Comparison of ENCODE assay signal across 14 cellular contexts in the genomic region with DNA sequence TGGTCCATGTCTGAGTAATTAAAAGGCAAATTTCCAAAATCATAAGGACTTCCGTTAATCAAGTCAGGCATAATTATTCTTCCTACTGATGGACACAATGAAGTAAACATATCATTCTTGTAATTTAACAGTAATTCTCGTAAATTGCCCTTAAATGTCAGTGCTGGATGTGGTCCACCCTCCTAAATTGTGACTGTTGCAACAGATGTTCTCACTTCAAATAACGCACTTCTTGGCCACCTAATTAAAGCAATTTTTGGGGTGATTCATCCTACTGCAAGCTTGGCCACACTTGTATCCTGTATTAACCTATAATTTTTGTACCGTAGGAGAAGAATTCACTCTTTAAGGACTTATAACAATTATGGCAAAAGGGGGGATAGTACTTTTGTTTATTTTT. TPM values are rescaled to one million over a fixed set of nuclear protein-coding genes. Genes with fewer than 3 reads are reported as not detected.
DNase-seq lines count a peak whose midpoint lies in the region; TF ChIP-seq lines count a peak whose summit lies in the region.
"Had no signal": no experiment of that assay in that cellular context is flagged by ENCODE, and none has a peak within 500 bp of the region (broad histone marks: within the 10 kb centered on the region; RNA-seq: fewer than 3 reads in every experiment).

No MANE protein-coding gene starts in this region.

- H3K27ac ChIP-seq in esophagus squamous epithelium = peak overlapping the region; percentile 55 to 93 (median 85)
- peak overlapping the region; percentile 36 to 93 for H3K27ac ChIP-seq in ovary
- H3K27ac ChIP-seq in SJCRH30 = no peak overlapping the region
- H3K27ac ChIP-seq: C4-2B had no signal

- TF ChIP-seq POLR2A in esophagus squamous epithelium (IDR thresholded peaks at IDR 0.05) (no peak), ovary (IDR thresholded peaks at IDR 0.05) (peak; percentile 17)

- H3K4me1 ChIP-seq in esophagus squamous epithelium = peaks cover 4 to 45% (median 6%) of the 10 kb centered on the region in 3 donors
- H3K4me1 ChIP-seq in ovary (ENCODE audit: insufficient read depth) = peaks cover 7% of the 10 kb centered on the region
- H3K4me1 ChIP-seq in SJCRH30 = peaks cover 13% of the 10 kb centered on the region

- H3K36me3 ChIP-seq in esophagus squamous epithelium = no peaks in the 10 kb centered on the region
- H3K36me3 ChIP-seq in ovary = no peaks in the 10 kb centered on the region
- no peaks in the 10 kb centered on the region for H3K36me3 ChIP-seq in SJCRH30

- H3K27me3 ChIP-seq in esophagus squamous epithelium = peaks cover 0 to 16% (median 0%) of the 10 kb centered on the region in 4 donors
- H3K27me3 ChIP-seq in ovary = no peaks in the 10 kb centered on the region
- H3K27me3 ChIP-seq in SJCRH30 = no peaks in the 10 kb centered on the region

- DNase-seq in AG09309 (ENCODE audit: low read depth) (no peak), NCI-H748 (lab: John Stamatoyannopoulos, UW; ENCODE audit: unreplicated experiment) (peak; percentile 35), esophagus squamous epithelium (lab: John Stamatoyannopoulos, UW) (no peak), ovary (peak in 1 of 5 donors; percentile 53), SJCRH30 (no peak), LoVo (ENCODE audit: low spot score) (no peak), COLO829 (ENCODE audit: low spot score) (no peak), NCI-H510A treated with DMSO at 0.1 percent for 48 hours (lab: John Stamatoyannopoulos, UW) (no peak)
- DNase-seq: activated CD4-positive, alpha-beta T cell treated with anti-CD3 and anti-CD28 coated beads, Interleukin-2, amount 50 U/mL, for 48 hours; body of pancreas; retina; RPMI8226 had no signal

- TF ChIP-seq EP300 in ovary (IDR thresholded peaks at IDR 0.05) = no peak

- TF ChIP-seq CTCF in AG09309 (IDR thresholded peaks at IDR 0.05; ENCODE audit: control insufficient read depth, insufficient read depth, low read depth, low read length, missing control alignments) = no peak
- no peak for TF ChIP-seq CTCF in esophagus squamous epithelium (IDR thresholded peaks at IDR 0.05)
- no peak for TF ChIP-seq CTCF in ovary (IDR thresholded peaks at IDR 0.05)

- H3K9me3 ChIP-seq in esophagus squamous epithelium = no peaks in the 10 kb centered on the region
- H3K9me3 ChIP-seq in ovary = no peaks in the 10 kb centered on the region
- no peaks in the 10 kb centered on the region for H3K9me3 ChIP-seq in SJCRH30 (replicated peaks)
- H3K9me3 ChIP-seq: body of pancreas had no signal

- 49 to 58% methylated on average over 4 of the region's 4 CpGs for WGBS in esophagus squamous epithelium, 2 donors
- 4 to 7% (median 7%) methylated on average over 4 of the region's 4 CpGs for WGBS in ovary, 3 donors

- intact Hi-C loops in esophagus squamous epithelium (cut with DNase I) (loop anchor here (5.0 kb wide), 1 partner anchor 99 kb away; no protein-coding TSS in a partner anchor), ovary (cut with DNase I) (no loop called here)

- H3K4me3 ChIP-seq in AG09309 (ENCODE audit: control insufficient read depth, low read depth, low read length) (peak overlapping the region; percentile 87), esophagus squamous epithelium (peak overlapping the region; percentile 26 to 66 (median 52)), ovary (peak overlapping the region; percentile 57), SJCRH30 (no peak overlapping the region)
- H3K4me3 ChIP-seq: body of pancreas, GM12878 had no signal

RNA-seq across cellular contexts. Expression of gene COL1A2, which starts 1.9 kb away (rescaled TPM):
- total RNA-seq in esophagus squamous epithelium (100 to 1,000 TPM in 1 of 4 donors, 10 to 100 TPM in 3; 18.8 to 129 (median 44.3) TPM), ovary (100 to 1,000 TPM; 133 to 659 (median 497) TPM)
- polyA plus RNA-seq in ovary = 1,000 to 10,000 TPM in 1 of 2 donors, 100 to 1,000 TPM in 1; 457 to 2,370 TPM
- total RNA-seq in SJCRH30 (2014; rRNA removed; shearing (Covaris generic)) = 0.12 and 0.20 TPM in 2 replicates

Comparison
In these comparisons a context has a peak if more than half of its experiments do, and no peak if none do; other contexts are left out.
1. RNA of gene COL1A2, which starts 1.9 kb away (total RNA-seq): 133 to 659 TPM in ovary and 18.8 to 129 TPM in esophagus squamous epithelium; 0.12 to 0.20 TPM in SJCRH30; every median in the first group is over 10 times any median in the second.